ENCODE assay signal across 1 cellular context in the genomic region with DNA sequence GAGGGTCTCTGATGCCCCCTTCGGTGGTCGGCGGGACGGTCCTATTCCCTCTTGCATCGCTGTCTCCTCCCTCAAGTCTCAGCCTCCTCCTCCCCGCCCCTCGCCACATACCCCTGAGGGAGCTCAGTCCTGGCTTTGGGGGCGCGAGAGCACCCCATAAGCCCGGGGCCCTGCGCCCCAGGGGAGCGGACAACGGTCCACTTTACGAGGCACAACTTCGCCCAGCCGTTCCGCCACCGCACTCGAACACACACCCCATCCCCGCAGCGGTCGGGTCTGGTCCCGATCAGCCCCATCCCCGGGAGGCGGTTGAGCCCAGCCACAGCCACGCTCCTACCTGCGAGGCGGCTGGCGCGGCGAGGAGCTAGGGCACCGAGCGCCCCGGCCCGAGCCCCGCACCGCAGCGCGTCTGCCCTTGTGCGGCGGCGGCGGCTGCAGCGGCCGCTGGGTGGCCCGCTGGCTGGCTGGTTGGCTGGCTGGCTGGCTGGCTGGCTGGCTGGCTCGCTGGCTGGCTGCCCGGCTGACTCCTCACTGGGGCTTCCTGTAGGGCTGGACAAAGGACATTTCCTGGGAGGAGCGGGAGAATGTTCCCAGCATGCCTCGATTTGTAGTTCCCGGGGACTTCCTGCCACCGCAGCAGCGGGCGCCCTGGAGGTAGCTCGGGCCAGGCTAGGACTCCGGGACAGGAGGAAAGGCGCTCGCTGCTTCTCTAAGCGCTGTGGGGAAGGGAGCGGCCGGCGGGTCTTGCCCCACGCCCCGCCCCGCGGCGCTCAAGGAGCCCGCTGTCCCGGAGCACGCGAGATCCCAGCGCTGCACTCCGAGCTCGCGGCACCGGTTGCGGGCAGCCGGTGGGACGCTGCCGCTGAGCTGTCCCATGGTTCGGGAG.
A peak's percentile ranks its signal among the peaks of the same experiment; 100 is the strongest.
TF ChIP-seq lines count a peak whose summit lies in the region.

Gene ZNF697 (minus strand): TSS at position 533 of the 886 bp plus-strand sequence. CDS start 22,166 bp downstream, outside the sequence.

TF ChIP-seq in HepG2, 621 proteins besides CTCF, POLR2A, EP300 and RAD21 (continued from another document and continues in another):
- TF ChIP-seq IRX3 (CRISPR knock-in tag; IDR thresholded peaks at IDR 0.05; ENCODE audit: borderline replicate concordance, low read depth) (peak; percentile 32; the same call in 1 of the 2 replicates), GABPB1 (CRISPR knock-in tag; IDR thresholded peaks at IDR 0.05) (peak; percentile 95), HOXA3 (CRISPR knock-in tag; IDR thresholded peaks at IDR 0.05) (peak; percentile 32; the same call in 1 of the 2 replicates), GZF1 (CRISPR knock-in tag; IDR thresholded peaks at IDR 0.05) (peak; percentile 25; the same call in 1 of the 2 replicates), ZNF143 (CRISPR knock-in tag; IDR thresholded peaks at IDR 0.05) (peak; percentile 91), ZNF451 (CRISPR knock-in tag; IDR thresholded peaks at IDR 0.05) (peak; percentile 74), BRCA1 (CRISPR knock-in tag; IDR thresholded peaks at IDR 0.05) (peak; percentile 66; the same call in 1 of the 2 replicates), CAMTA2 (CRISPR knock-in tag; IDR thresholded peaks at IDR 0.05; ENCODE audit: borderline replicate concordance) (no peak), LCORL (IDR thresholded peaks at IDR 0.05) (no peak), LCORL (CRISPR knock-in tag; IDR thresholded peaks at IDR 0.05) (peak; percentile 47), ZBTB3 (CRISPR knock-in tag; IDR thresholded peaks at IDR 0.05; ENCODE audit: borderline replicate concordance, low read depth) (0 out of 2 replicates have a peak, but pooled peaks have one; percentile 42), ZNF543 (CRISPR knock-in tag; IDR thresholded peaks at IDR 0.05) (peak; percentile 19; the same call in 1 of the 2 replicates), PRMT3 (CRISPR knock-in tag; IDR thresholded peaks at IDR 0.05; ENCODE audit: borderline replicate concordance, low read depth) (0 out of 2 replicates have a peak, but pooled peaks have one; percentile 69), ZNF883 (CRISPR knock-in tag; IDR thresholded peaks at IDR 0.05; ENCODE audit: not compliant biosample characterization) (peak; percentile 62), GATAD1 (CRISPR knock-in tag; IDR thresholded peaks at IDR 0.05) (peak; percentile 78), SIN3A (IDR thresholded peaks at IDR 0.05; ENCODE audit: borderline replicate concordance, low read depth, low read length) (0 out of 2 replicates have a peak, but pooled peaks have one; percentile 27), PHF21A (CRISPR knock-in tag; IDR thresholded peaks at IDR 0.05) (peak; percentile 80), CENPX (CRISPR knock-in tag; IDR thresholded peaks at IDR 0.05) (no peak), ZNF34 (CRISPR knock-in tag; IDR thresholded peaks at IDR 0.05; ENCODE audit: borderline replicate concordance) (peak; percentile 41; the same call in 1 of the 2 replicates), SNAI1 (CRISPR knock-in tag; IDR thresholded peaks at IDR 0.05; ENCODE audit: borderline replicate concordance) (no peak), MAZ (IDR thresholded peaks at IDR 0.05; ENCODE audit: borderline replicate concordance, low read depth, low read length) (no peak), MAZ (CRISPR knock-in tag; IDR thresholded peaks at IDR 0.05; ENCODE audit: low read depth) (peak; percentile 50; the same call in 1 of the 2 replicates), ZNF3 (CRISPR knock-in tag; IDR thresholded peaks at IDR 0.05) (no peak), NFYC (CRISPR knock-in tag; IDR thresholded peaks at IDR 0.05) (peak; percentile 24; the same call in 1 of the 2 replicates), KLF16 (CRISPR knock-in tag; IDR thresholded peaks at IDR 0.05) (peak in 1 of 2 experiments; percentile 61; a peak in 1 of 4 replicates), GTF3A (CRISPR knock-in tag; conservative IDR thresholded peaks at IDR 0.05) (peak; percentile 39; the same call in 1 of the 2 replicates), IRF2 (CRISPR knock-in tag; IDR thresholded peaks at IDR 0.05) (peak; percentile 69; the same call in 1 of the 2 replicates), ZNF20 (CRISPR knock-in tag; IDR thresholded peaks at IDR 0.05) (no peak), ZNF660 (CRISPR knock-in tag; IDR thresholded peaks at IDR 0.05; ENCODE audit: borderline replicate concordance, low read depth) (0 out of 2 replicates have a peak, but pooled peaks have one; percentile 55), ZNF792 (CRISPR knock-in tag; IDR thresholded peaks at IDR 0.05) (peak; percentile 37; the same call in 1 of the 2 replicates), ZNF556 (CRISPR knock-in tag; IDR thresholded peaks at IDR 0.05; ENCODE audit: borderline replicate concordance) (peak; percentile 90; the same call in 1 of the 2 replicates), SP4 (CRISPR knock-in tag; IDR thresholded peaks at IDR 0.05) (no peak), ATF7-NPFF (CRISPR knock-in tag; IDR thresholded peaks at IDR 0.05; ENCODE audit: low read depth) (peak; percentile 44; the same call in 1 of the 2 replicates)
- TF ChIP-seq, protein P1, sequence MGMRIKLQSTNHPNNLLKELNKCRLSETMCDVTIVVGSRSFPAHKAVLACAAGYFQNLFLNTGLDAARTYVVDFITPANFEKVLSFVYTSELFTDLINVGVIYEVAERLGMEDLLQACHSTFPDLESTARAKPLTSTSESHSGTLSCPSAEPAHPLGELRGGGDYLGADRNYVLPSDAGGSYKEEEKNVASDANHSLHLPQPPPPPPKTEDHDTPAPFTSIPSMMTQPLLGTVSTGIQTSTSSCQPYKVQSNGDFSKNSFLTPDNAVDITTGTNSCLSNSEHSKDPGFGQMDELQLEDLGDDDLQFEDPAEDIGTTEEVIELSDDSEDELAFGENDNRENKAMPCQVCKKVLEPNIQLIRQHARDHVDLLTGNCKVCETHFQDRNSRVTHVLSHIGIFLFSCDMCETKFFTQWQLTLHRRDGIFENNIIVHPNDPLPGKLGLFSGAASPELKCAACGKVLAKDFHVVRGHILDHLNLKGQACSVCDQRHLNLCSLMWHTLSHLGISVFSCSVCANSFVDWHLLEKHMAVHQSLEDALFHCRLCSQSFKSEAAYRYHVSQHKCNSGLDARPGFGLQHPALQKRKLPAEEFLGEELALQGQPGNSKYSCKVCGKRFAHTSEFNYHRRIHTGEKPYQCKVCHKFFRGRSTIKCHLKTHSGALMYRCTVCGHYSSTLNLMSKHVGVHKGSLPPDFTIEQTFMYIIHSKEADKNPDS (CRISPR knock-in tag; IDR thresholded peaks at IDR 0.05), result peak; percentile 56; the same call in 1 of the 2 replicates
- TF ChIP-seq, protein P2, sequence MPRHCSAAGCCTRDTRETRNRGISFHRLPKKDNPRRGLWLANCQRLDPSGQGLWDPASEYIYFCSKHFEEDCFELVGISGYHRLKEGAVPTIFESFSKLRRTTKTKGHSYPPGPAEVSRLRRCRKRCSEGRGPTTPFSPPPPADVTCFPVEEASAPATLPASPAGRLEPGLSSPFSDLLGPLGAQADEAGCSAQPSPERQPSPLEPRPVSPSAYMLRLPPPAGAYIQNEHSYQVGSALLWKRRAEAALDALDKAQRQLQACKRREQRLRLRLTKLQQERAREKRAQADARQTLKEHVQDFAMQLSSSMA (CRISPR knock-in tag; IDR thresholded peaks at IDR 0.05), result peak; percentile 56; the same call in 1 of the 2 replicates
- TF ChIP-seq, protein P3, sequence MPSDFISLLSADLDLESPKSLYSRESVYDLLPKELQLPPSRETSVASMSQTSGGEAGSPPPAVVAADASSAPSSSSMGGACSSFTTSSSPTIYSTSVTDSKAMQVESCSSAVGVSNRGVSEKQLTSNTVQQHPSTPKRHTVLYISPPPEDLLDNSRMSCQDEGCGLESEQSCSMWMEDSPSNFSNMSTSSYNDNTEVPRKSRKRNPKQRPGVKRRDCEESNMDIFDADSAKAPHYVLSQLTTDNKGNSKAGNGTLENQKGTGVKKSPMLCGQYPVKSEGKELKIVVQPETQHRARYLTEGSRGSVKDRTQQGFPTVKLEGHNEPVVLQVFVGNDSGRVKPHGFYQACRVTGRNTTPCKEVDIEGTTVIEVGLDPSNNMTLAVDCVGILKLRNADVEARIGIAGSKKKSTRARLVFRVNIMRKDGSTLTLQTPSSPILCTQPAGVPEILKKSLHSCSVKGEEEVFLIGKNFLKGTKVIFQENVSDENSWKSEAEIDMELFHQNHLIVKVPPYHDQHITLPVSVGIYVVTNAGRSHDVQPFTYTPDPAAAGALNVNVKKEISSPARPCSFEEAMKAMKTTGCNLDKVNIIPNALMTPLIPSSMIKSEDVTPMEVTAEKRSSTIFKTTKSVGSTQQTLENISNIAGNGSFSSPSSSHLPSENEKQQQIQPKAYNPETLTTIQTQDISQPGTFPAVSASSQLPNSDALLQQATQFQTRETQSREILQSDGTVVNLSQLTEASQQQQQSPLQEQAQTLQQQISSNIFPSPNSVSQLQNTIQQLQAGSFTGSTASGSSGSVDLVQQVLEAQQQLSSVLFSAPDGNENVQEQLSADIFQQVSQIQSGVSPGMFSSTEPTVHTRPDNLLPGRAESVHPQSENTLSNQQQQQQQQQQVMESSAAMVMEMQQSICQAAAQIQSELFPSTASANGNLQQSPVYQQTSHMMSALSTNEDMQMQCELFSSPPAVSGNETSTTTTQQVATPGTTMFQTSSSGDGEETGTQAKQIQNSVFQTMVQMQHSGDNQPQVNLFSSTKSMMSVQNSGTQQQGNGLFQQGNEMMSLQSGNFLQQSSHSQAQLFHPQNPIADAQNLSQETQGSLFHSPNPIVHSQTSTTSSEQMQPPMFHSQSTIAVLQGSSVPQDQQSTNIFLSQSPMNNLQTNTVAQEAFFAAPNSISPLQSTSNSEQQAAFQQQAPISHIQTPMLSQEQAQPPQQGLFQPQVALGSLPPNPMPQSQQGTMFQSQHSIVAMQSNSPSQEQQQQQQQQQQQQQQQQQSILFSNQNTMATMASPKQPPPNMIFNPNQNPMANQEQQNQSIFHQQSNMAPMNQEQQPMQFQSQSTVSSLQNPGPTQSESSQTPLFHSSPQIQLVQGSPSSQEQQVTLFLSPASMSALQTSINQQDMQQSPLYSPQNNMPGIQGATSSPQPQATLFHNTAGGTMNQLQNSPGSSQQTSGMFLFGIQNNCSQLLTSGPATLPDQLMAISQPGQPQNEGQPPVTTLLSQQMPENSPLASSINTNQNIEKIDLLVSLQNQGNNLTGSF (CRISPR knock-in tag; IDR thresholded peaks at IDR 0.05), result 0 out of 2 replicates have a peak, but pooled peaks have one; percentile 53
- TF ChIP-seq, protein P4, sequence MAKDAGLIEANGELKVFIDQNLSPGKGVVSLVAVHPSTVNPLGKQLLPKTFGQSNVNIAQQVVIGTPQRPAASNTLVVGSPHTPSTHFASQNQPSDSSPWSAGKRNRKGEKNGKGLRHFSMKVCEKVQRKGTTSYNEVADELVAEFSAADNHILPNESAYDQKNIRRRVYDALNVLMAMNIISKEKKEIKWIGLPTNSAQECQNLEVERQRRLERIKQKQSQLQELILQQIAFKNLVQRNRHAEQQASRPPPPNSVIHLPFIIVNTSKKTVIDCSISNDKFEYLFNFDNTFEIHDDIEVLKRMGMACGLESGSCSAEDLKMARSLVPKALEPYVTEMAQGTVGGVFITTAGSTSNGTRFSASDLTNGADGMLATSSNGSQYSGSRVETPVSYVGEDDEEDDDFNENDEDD (CRISPR knock-in tag; IDR thresholded peaks at IDR 0.05; ENCODE audit: borderline replicate concordance), result 0 out of 2 replicates have a peak, but pooled peaks have one; percentile 15
- TF ChIP-seq, protein P5, sequence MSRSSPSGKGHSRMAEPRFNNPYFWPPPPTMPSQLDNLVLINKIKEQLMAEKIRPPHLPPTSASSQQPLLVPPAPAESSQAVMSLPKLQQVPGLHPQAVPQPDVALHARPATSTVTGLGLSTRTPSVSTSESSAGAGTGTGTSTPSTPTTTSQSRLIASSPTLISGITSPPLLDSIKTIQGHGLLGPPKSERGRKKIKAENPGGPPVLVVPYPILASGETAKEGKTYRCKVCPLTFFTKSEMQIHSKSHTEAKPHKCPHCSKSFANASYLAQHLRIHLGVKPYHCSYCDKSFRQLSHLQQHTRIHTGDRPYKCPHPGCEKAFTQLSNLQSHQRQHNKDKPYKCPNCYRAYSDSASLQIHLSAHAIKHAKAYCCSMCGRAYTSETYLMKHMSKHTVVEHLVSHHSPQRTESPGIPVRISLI (CRISPR knock-in tag; IDR thresholded peaks at IDR 0.05; ENCODE audit: borderline replicate concordance), result 0 out of 2 replicates have a peak, but pooled peaks have one; percentile 20
- TF ChIP-seq, protein P6, sequence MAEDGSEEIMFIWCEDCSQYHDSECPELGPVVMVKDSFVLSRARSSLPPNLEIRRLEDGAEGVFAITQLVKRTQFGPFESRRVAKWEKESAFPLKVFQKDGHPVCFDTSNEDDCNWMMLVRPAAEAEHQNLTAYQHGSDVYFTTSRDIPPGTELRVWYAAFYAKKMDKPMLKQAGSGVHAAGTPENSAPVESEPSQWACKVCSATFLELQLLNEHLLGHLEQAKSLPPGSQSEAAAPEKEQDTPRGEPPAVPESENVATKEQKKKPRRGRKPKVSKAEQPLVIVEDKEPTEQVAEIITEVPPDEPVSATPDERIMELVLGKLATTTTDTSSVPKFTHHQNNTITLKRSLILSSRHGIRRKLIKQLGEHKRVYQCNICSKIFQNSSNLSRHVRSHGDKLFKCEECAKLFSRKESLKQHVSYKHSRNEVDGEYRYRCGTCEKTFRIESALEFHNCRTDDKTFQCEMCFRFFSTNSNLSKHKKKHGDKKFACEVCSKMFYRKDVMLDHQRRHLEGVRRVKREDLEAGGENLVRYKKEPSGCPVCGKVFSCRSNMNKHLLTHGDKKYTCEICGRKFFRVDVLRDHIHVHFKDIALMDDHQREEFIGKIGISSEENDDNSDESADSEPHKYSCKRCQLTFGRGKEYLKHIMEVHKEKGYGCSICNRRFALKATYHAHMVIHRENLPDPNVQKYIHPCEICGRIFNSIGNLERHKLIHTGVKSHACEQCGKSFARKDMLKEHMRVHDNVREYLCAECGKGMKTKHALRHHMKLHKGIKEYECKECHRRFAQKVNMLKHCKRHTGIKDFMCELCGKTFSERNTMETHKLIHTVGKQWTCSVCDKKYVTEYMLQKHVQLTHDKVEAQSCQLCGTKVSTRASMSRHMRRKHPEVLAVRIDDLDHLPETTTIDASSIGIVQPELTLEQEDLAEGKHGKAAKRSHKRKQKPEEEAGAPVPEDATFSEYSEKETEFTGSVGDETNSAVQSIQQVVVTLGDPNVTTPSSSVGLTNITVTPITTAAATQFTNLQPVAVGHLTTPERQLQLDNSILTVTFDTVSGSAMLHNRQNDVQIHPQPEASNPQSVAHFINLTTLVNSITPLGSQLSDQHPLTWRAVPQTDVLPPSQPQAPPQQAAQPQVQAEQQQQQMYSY (CRISPR knock-in tag; IDR thresholded peaks at IDR 0.05), result peak; percentile 17; the same call in 1 of the 2 replicates
